29 cellular contexts compared by ENCODE assay signal in the genomic region with DNA sequence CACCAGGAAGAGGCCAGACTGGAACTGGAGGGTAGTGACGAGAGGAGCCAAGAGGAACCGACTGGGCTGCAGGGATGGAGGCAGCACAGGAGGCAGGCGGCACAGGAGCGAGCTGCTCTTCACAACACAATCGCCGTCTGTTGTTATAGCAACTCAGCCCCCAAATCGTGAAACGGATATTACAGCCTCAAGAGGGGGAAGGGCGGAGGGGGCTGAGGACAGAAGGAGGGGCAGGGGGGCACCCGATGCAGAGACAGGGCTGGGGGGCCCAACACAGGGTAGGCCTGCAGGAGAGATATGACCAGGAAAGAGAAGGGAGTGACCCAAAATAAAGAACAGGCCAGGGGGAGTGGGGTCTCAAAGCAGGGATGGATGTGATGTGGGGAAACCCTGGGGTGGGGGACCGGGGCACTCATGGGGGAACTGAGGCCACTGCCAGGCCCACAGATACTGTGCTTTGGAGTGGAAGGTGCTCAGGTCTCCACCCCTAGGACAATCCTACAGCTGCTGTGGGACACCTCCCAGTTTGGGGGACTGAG. TPM values are rescaled to one million over a fixed set of nuclear protein-coding genes. Genes with fewer than 3 reads are reported as not detected.
A peak's percentile ranks its signal among the peaks of the same experiment; 100 is the strongest.
DNase-seq lines count a peak whose midpoint lies in the region; ATAC-seq, FAIRE-seq and TF ChIP-seq lines count a peak whose summit lies in the region.
"Had no signal": no experiment of that assay in that cellular context is flagged by ENCODE, and none has a peak within 500 bp of the region (broad histone marks: within the 10 kb centered on the region; RNA-seq: fewer than 3 reads in every experiment).

No MANE protein-coding gene starts in this region.

- CTCF ChIA-PET in HepG2 (lab: Yijun Ruan, JAX; ENCODE audit: low intra/inter-chr PET ratio, low total read pairs), result no interaction called here

- H3K9me3 ChIP-seq in HepG2 (ENCODE audit: low read length), result no peaks in the 10 kb centered on the region
- H3K9me3 ChIP-seq in right lobe of liver, result no peaks in the 10 kb centered on the region
- H3K9me3 ChIP-seq in NT2/D1 (ENCODE audit: insufficient read depth, low read length), result no peaks in the 10 kb centered on the region
- H3K9me3 ChIP-seq: adrenal gland, breast epithelium, heart right ventricle, lower lobe of right lung, ovary, tibial nerve had no signal

- H3K36me3 Mint-ChIP-seq in type B pancreatic cell, result no peaks in the 10 kb centered on the region

- H4K20me1 ChIP-seq in HepG2 (ENCODE audit: insufficient read depth, low read length), result no peaks in the 10 kb centered on the region

- no peak overlapping the region for H2BK5ac ChIP-seq in mesendoderm (ENCODE audit: low read length)

- H3K4me1 ChIP-seq in HepG2 (ENCODE audit: insufficient read depth, low read length) (peaks cover 34% of the 10 kb centered on the region), right lobe of liver (peaks cover 0 to 41% (median 11%) of the 10 kb centered on the region in 4 donors), NT2/D1 (ENCODE audit: insufficient read depth, insufficient read length) (peaks cover 37% of the 10 kb centered on the region), mesendoderm (ENCODE audit: control insufficient read depth, low read depth, low read length) (peaks cover 4% of the 10 kb centered on the region)
- H3K4me1 ChIP-seq: breast epithelium had no signal

- no peak overlapping the region for H3K23ac ChIP-seq in mesendoderm (ENCODE audit: low read length)

- peak overlapping the region; percentile 75 for H4K5ac ChIP-seq in mesendoderm (ENCODE audit: low read length)

- no peak overlapping the region for H2AFZ ChIP-seq in HepG2 (ENCODE audit: low read length)

- intact Hi-C loops in HepG2 (cut with micrococcal nuclease; ENCODE audit: unreplicated experiment), result loop anchor here (1.0 kb wide), 1 partner anchor 37 kb away; no protein-coding TSS in a partner anchor
- intact Hi-C loops in right lobe of liver (cut with DNase I), result no loop called here

- peaks cover 18% of the 10 kb centered on the region for H3K4me1 Mint-ChIP-seq in type B pancreatic cell (ENCODE audit: unreplicated experiment)

- H3K27me3 ChIP-seq in HepG2 (ENCODE audit: control insufficient read depth in 1 of 2, insufficient read depth in 2 of 2, low read length in 2 of 2) (peaks cover 1 to 28% of the 10 kb centered on the region in 2 experiments), right lobe of liver (no peaks in the 10 kb centered on the region), NT2/D1 (ENCODE audit: insufficient read depth, insufficient read length) (peaks cover 23% of the 10 kb centered on the region), mesendoderm (ENCODE audit: insufficient read depth, low read length, poor library complexity) (peaks cover 6% of the 10 kb centered on the region)
- H3K27me3 ChIP-seq: adrenal gland, ovary had no signal

- WGBS in HepG2 (ENCODE audit: low lambda C conversion rate), result 4% methylated on average over 10 of the region's 11 CpGs
- WGBS in right lobe of liver (ENCODE audit: insufficient coverage, low coverage, low lambda C conversion rate, missing lambda C conversion rate), result 29% methylated on average over 9 of the region's 11 CpGs
- no CpG with 5 or more reads among the region's 11 CpGs for WGBS in mesendoderm (ENCODE audit: extremely low coverage, insufficient coverage, low lambda C conversion rate)

- H3K27ac Mint-ChIP-seq in type B pancreatic cell, result no peak overlapping the region
- H3K27ac Mint-ChIP-seq: activated CD4-positive, alpha-beta T cell treated with anti-CD3 and anti-CD28 coated beads, Interleukin-2, amount 10 ng/mL, durations not matched to agents 24 days and 14 days had no signal

- H3K9me3 Mint-ChIP-seq in type B pancreatic cell, result no peaks in the 10 kb centered on the region
- H3K9me3 Mint-ChIP-seq: activated CD4-positive, alpha-beta T cell treated with anti-CD3 and anti-CD28 coated beads, Interleukin-2, amount 10 ng/mL, durations not matched to agents 24 days and 14 days had no signal

- no peak overlapping the region for H4K8ac ChIP-seq in mesendoderm (ENCODE audit: low read depth, low read length)

- H2BK15ac ChIP-seq in mesendoderm (replicated peaks; ENCODE audit: low read depth), result no peak overlapping the region

- H3K4ac ChIP-seq in mesendoderm (ENCODE audit: low read depth, low read length), result no peak overlapping the region

- TF ChIP-seq RAD21 in HepG2 (CRISPR knock-in tag; IDR thresholded peaks at IDR 0.05), result no peak

- H3K4me2 ChIP-seq in HepG2 (ENCODE audit: low read depth, low read length) (peak overlapping the region; percentile 62), mesendoderm (ENCODE audit: low read length) (no peak overlapping the region)

- no peak overlapping the region for H2BK120ac ChIP-seq in mesendoderm (ENCODE audit: low read depth, low read length)

- in situ Hi-C loops in HepG2 (cut with HindIII; ENCODE audit: extremely low pct_ligation_motif_present, low pct_unique_long_range_greater_than_20kb), result no loop called here

- no peaks in the 10 kb centered on the region for H3K79me1 ChIP-seq in mesendoderm (ENCODE audit: low read length)

- H3K36me3 ChIP-seq in HepG2 (replicated peaks in 1 of 2; ENCODE audit: control insufficient read depth in 1 of 2, insufficient read depth in 2 of 2, low read length in 2 of 2) (no peaks in the 10 kb centered on the region), right lobe of liver (no peaks in the 10 kb centered on the region), NT2/D1 (ENCODE audit: insufficient read depth, insufficient read length, low read length) (no peaks in the 10 kb centered on the region), mesendoderm (ENCODE audit: control insufficient read depth, insufficient read depth, low read length) (no peaks in the 10 kb centered on the region)
- H3K36me3 ChIP-seq: adrenal gland, breast epithelium, ovary, tibial nerve had no signal

- H3K56ac ChIP-seq in mesendoderm (ENCODE audit: low read length), result peak overlapping the region; percentile 47

- no peak overlapping the region for H3K9ac ChIP-seq in HepG2 (ENCODE audit: insufficient read depth, low read depth, low read length)
- H3K9ac ChIP-seq in NT2/D1 (ENCODE audit: insufficient read length, low read depth), result peak overlapping the region; percentile 51
- H3K9ac ChIP-seq in mesendoderm (ENCODE audit: low read length), result no peak overlapping the region

- H3K4me3 Mint-ChIP-seq in type B pancreatic cell, result peak overlapping the region; percentile 43
- H3K4me3 Mint-ChIP-seq: activated CD4-positive, alpha-beta T cell treated with anti-CD3 and anti-CD28 coated beads, Interleukin-2, amount 10 ng/mL, durations not matched to agents 24 days and 14 days had no signal

- peak overlapping the region in 1 of 3 experiments; percentile 46; a peak in 1 of 6 replicates for H3K4me3 ChIP-seq in HepG2 (replicated peaks in 1 of 3; ENCODE audit: insufficient read depth in 1 of 3, low read depth in 2 of 3, low read length in 3 of 3)
- H3K4me3 ChIP-seq in right lobe of liver, result no peak overlapping the region
- no peak overlapping the region for H3K4me3 ChIP-seq in NT2/D1 (ENCODE audit: insufficient read length, low read depth)
- H3K4me3 ChIP-seq in mesendoderm (ENCODE audit: low read length), result no peak overlapping the region
- H3K4me3 ChIP-seq: adrenal gland, breast epithelium, heart right ventricle, lower lobe of right lung, ovary, tibial nerve had no signal

- TF ChIP-seq POLR2A in HepG2 (IDR thresholded peaks at IDR 0.05; ENCODE audit: insufficient read depth in 1 of 2, low read depth in 2 of 2, low read length in 2 of 2) (no peak), right lobe of liver (IDR thresholded peaks at IDR 0.05) (no peak)

- H3K79me2 ChIP-seq in HepG2 (ENCODE audit: insufficient read depth, low read length) (no peaks in the 10 kb centered on the region), mesendoderm (ENCODE audit: control insufficient read depth, insufficient read depth, low read length) (no peaks in the 10 kb centered on the region)

- POLR2A ChIA-PET in HepG2 (lab: Yijun Ruan, JAX), result no interaction called here

- no peak for TF ChIP-seq CTCF in HepG2 (CRISPR knock-in tag; IDR thresholded peaks at IDR 0.05)
- TF ChIP-seq CTCF in right lobe of liver (IDR thresholded peaks at IDR 0.05), result no peak
- TF ChIP-seq CTCF in type B pancreatic cell (conservative IDR thresholded peaks at IDR 0.05), result no peak

- no peak for DNase-seq in HepG2 (ENCODE audit: low spot score)
- no peak for DNase-seq in right lobe of liver
- DNase-seq in NT2/D1 (ENCODE audit: low read depth, low spot score), result no peak
- DNase-seq in mesendoderm, result peak; percentile 39
- DNase-seq in type B pancreatic cell (ENCODE audit: extremely low spot score, unreplicated experiment), result peak; percentile 65
- DNase-seq in iPS-NIHi7 (ENCODE audit: extremely low spot score), result no peak
- DNase-seq in A172 (ENCODE audit: low spot score), result no peak
- DNase-seq: activated CD4-positive, alpha-beta T cell treated with anti-CD3 and anti-CD28 coated beads, Interleukin-2, amount 10 ng/mL, durations not matched to agents 24 days and 14 days; activated CD8-positive, alpha-beta memory T cell treated with anti-CD3 and anti-CD28 coated beads, Interleukin-2, amount 50 U/mL, for 48 hours; cortex of kidney; DMS79 treated with DMSO at 0.1 percent for 48 hours; heart right ventricle; lower lobe of right lung; NCI-H1092; NCI-H2029; NCI-H510A treated with DMSO at 0.1 percent for 48 hours; stimulated activated CD4-positive, alpha-beta T cell treated with anti-CD3 and anti-CD28 coated beads, Interleukin-1b, Interleukin-23, amount 100 ng/mL, for 48 hours; stimulated activated naive CD4-positive, alpha-beta T cell had no signal

- BruUV-seq in HepG2 (replicated peaks; lab: Mats Ljungman, UMichigan), result no TSS peak

- TF ChIP-seq EP300 in HepG2 (IDR thresholded peaks at IDR 0.05; ENCODE audit: low read depth in 2 of 2, low read length in 2 of 2) (no peak), HepG2 (CRISPR knock-in tag; IDR thresholded peaks at IDR 0.05; ENCODE audit: borderline replicate concordance) (no peak)

- no peak overlapping the region for H2AK5ac ChIP-seq in mesendoderm (ENCODE audit: low read length)

- peaks cover 58% of the 10 kb centered on the region for H3K27me3 Mint-ChIP-seq in type B pancreatic cell

- no peak for FAIRE-seq in HepG2 (lab: Jason Lieb, UNC)
- FAIRE-seq: endothelial cell of umbilical vein, TTC549 had no signal

- ATAC-seq in HepG2 (peak; percentile 13), right lobe of liver (no peak), HG03571 (IDR thresholded peaks at IDR 0.05; ENCODE audit: unreplicated experiment) (no peak)
- ATAC-seq: HCT116, heart right ventricle, lower lobe of right lung had no signal

- no peak overlapping the region for H3K18ac ChIP-seq in mesendoderm (ENCODE audit: low read length)

- H3K27ac ChIP-seq in HepG2 (ENCODE audit: extremely low read length, insufficient read depth, low read length), result no peak overlapping the region
- H3K27ac ChIP-seq in right lobe of liver, result no peak overlapping the region
- H3K27ac ChIP-seq in mesendoderm (ENCODE audit: low read depth, low read length), result no peak overlapping the region
- H3K27ac ChIP-seq: adrenal gland, breast epithelium, heart right ventricle, lower lobe of right lung, ovary, RWPE1, tibial nerve had no signal

RNA-seq across cellular contexts. Expression of a gene that starts 2.7 kb away (rescaled TPM):
- total RNA-seq in HepG2 (2016; rRNA removed; fragmentation: Illumina TruSeq; extraction: Trizol) (not detected in 2 replicates), right lobe of liver (1 to 10 TPM; 1.6 to 7.7 (median 2.3) TPM), type B pancreatic cell (ENCODE audit: low replicate concordance) (12.7 and 22.1 TPM in 2 replicates)
- not detected in 2 replicates for total RNA-seq in HepG2 (2016; cell fraction: cytosol; rRNA removed; fragmentation: Illumina TruSeq; extraction: Trizol; ENCODE audit: low read depth)
- total RNA-seq in HepG2 (2016; cell fraction: insoluble cytoplasmic fraction; rRNA removed; fragmentation: Illumina TruSeq; extraction: Trizol), result not detected in 2 replicates
- not detected in 2 replicates for total RNA-seq in HepG2 (2016; cell fraction: membrane; rRNA removed; fragmentation: Illumina TruSeq; extraction: Trizol)
- total RNA-seq in HepG2 (2016; cell fraction: nucleus; rRNA removed; fragmentation: Illumina TruSeq; extraction: Trizol), result not detected in 2 replicates
- 0.03 TPM in 1 of 2 replicates, not detected in the other for polyA plus RNA-seq in HepG2 (2011; rRNA removed)
- 0.08 and 0.14 TPM in 2 replicates for polyA plus RNA-seq in HepG2 (2011; cell fraction: cytosol; rRNA removed)
- 0.13 TPM in 1 of 2 replicates, not detected in the other for polyA plus RNA-seq in HepG2 (2011; cell fraction: nucleus; rRNA removed)
- polyA plus RNA-seq in HepG2 (2012), result 0.32 and 0.42 TPM in 2 replicates
- polyA plus RNA-seq in HepG2 (2016; cell fraction: cytosol; fragmentation: Illumina TruSeq; extraction: Trizol; ENCODE audit: low read depth), result not detected in 2 replicates
- 0.07 TPM in 1 of 2 replicates, not detected in the other for polyA plus RNA-seq in HepG2 (2016; cell fraction: insoluble cytoplasmic fraction; fragmentation: Illumina TruSeq; extraction: Trizol; ENCODE audit: low read depth)
- polyA plus RNA-seq in HepG2 (2016; cell fraction: membrane; fragmentation: Illumina TruSeq; extraction: Trizol; ENCODE audit: low read depth), result not detected in 2 replicates
- polyA plus RNA-seq in HepG2 (2016; cell fraction: nucleus; fragmentation: Illumina TruSeq; extraction: Trizol; ENCODE audit: insufficient read depth, low read depth), result not detected in 2 replicates
- polyA minus RNA-seq in HepG2 (2011; rRNA and poly(A)+ RNA removed; ENCODE audit: low replicate concordance), result 1.9 TPM in 1 of 2 replicates, not detected in the other
- not detected in 2 replicates for polyA minus RNA-seq in HepG2 (2011; cell fraction: cytosol; rRNA and poly(A)+ RNA removed)
- not detected in 2 replicates for polyA minus RNA-seq in HepG2 (2011; cell fraction: nucleus; rRNA and poly(A)+ RNA removed)
- 0.39 TPM for polyA plus RNA-seq in mesendoderm (2013, experiment 1 of 2)
- 0.74 TPM for polyA plus RNA-seq in mesendoderm (2013, experiment 2 of 2)
- total RNA-seq in A172 (2014; rRNA removed; shearing (Covaris generic)), result 0.05 and 0.14 TPM in 2 replicates
- total RNA-seq: endothelial cell of umbilical vein had no signal
- polyA plus RNA-seq: endothelial cell of umbilical vein had no signal

RNA-seq across cellular contexts. Expression of a gene that starts 18.3 kb away (rescaled TPM):
- total RNA-seq in HepG2 (2016; rRNA removed; fragmentation: Illumina TruSeq; extraction: Trizol) (not detected in 2 replicates), right lobe of liver (1 to 10 TPM; 1.6 to 8.1 (median 3.2) TPM), type B pancreatic cell (ENCODE audit: low replicate concordance) (3.0 and 11.7 TPM in 2 replicates)
- not detected in 2 replicates for total RNA-seq in HepG2 (2016; cell fraction: cytosol; rRNA removed; fragmentation: Illumina TruSeq; extraction: Trizol; ENCODE audit: low read depth)
- not detected in 2 replicates for total RNA-seq in HepG2 (2016; cell fraction: insoluble cytoplasmic fraction; rRNA removed; fragmentation: Illumina TruSeq; extraction: Trizol)
- total RNA-seq in HepG2 (2016; cell fraction: membrane; rRNA removed; fragmentation: Illumina TruSeq; extraction: Trizol), result not detected in 2 replicates
- not detected in 2 replicates for total RNA-seq in HepG2 (2016; cell fraction: nucleus; rRNA removed; fragmentation: Illumina TruSeq; extraction: Trizol)
- 0.18 and 0.61 TPM in 2 replicates for polyA plus RNA-seq in HepG2 (2011; rRNA removed)
- 0.23 TPM in 2 replicates for polyA plus RNA-seq in HepG2 (2011; cell fraction: cytosol; rRNA removed)
- 0.54 and 1.5 TPM in 2 replicates for polyA plus RNA-seq in HepG2 (2011; cell fraction: nucleus; rRNA removed)
- polyA plus RNA-seq in HepG2 (2012), result 0.38 TPM in 1 of 2 replicates, not detected in the other
- polyA plus RNA-seq in HepG2 (2016; cell fraction: cytosol; fragmentation: Illumina TruSeq; extraction: Trizol; ENCODE audit: low read depth), result 0.26 and 0.27 TPM in 2 replicates
- polyA plus RNA-seq in HepG2 (2016; cell fraction: insoluble cytoplasmic fraction; fragmentation: Illumina TruSeq; extraction: Trizol; ENCODE audit: low read depth), result not detected in 2 replicates
- 0.30 TPM in 1 of 2 replicates, not detected in the other for polyA plus RNA-seq in HepG2 (2016; cell fraction: membrane; fragmentation: Illumina TruSeq; extraction: Trizol; ENCODE audit: low read depth)
- polyA plus RNA-seq in HepG2 (2016; cell fraction: nucleus; fragmentation: Illumina TruSeq; extraction: Trizol; ENCODE audit: insufficient read depth, low read depth), result not detected in 2 replicates
- 0.28 TPM in 1 of 2 replicates, not detected in the other for polyA minus RNA-seq in HepG2 (2011; rRNA and poly(A)+ RNA removed; ENCODE audit: low replicate concordance)
- polyA minus RNA-seq in HepG2 (2011; cell fraction: cytosol; rRNA and poly(A)+ RNA removed), result not detected in 2 replicates
- not detected in 2 replicates for polyA minus RNA-seq in HepG2 (2011; cell fraction: nucleus; rRNA and poly(A)+ RNA removed)
- 1.0 TPM for polyA plus RNA-seq in mesendoderm (2013, experiment 1 of 2)
- 1.3 TPM for polyA plus RNA-seq in mesendoderm (2013, experiment 2 of 2)
- total RNA-seq in A172 (2014; rRNA removed; shearing (Covaris generic)), result 0.07 and 2.1 TPM in 2 replicates
- total RNA-seq: HT1080 had no signal

RNA-seq across cellular contexts. Expression of a gene that starts 34.1 kb away (rescaled TPM):
- total RNA-seq in HepG2 (2016; rRNA removed; fragmentation: Illumina TruSeq; extraction: Trizol), result 0.11 TPM in 1 of 2 replicates, not detected in the other
- not detected in 2 replicates for total RNA-seq in HepG2 (2016; cell fraction: cytosol; rRNA removed; fragmentation: Illumina TruSeq; extraction: Trizol; ENCODE audit: low read depth)
- total RNA-seq in HepG2 (2016; cell fraction: insoluble cytoplasmic fraction; rRNA removed; fragmentation: Illumina TruSeq; extraction: Trizol), result 0.06 TPM in 1 of 2 replicates, not detected in the other
- total RNA-seq in HepG2 (2016; cell fraction: membrane; rRNA removed; fragmentation: Illumina TruSeq; extraction: Trizol), result not detected in 2 replicates
- total RNA-seq in HepG2 (2016; cell fraction: nucleus; rRNA removed; fragmentation: Illumina TruSeq; extraction: Trizol), result 0.13 and 0.16 TPM in 2 replicates
- polyA plus RNA-seq in HepG2 (2011; rRNA removed), result 0.12 and 0.13 TPM in 2 replicates
- polyA plus RNA-seq in HepG2 (2011; cell fraction: cytosol; rRNA removed), result 0.08 and 0.09 TPM in 2 replicates
- 0.31 and 0.51 TPM in 2 replicates for polyA plus RNA-seq in HepG2 (2011; cell fraction: nucleus; rRNA removed)
- 0.19 and 0.24 TPM in 2 replicates for polyA plus RNA-seq in HepG2 (2012)
- not detected in 2 replicates for polyA plus RNA-seq in HepG2 (2016; cell fraction: cytosol; fragmentation: Illumina TruSeq; extraction: Trizol; ENCODE audit: low read depth)
- polyA plus RNA-seq in HepG2 (2016; cell fraction: insoluble cytoplasmic fraction; fragmentation: Illumina TruSeq; extraction: Trizol; ENCODE audit: low read depth), result not detected in 2 replicates
- not detected in 2 replicates for polyA plus RNA-seq in HepG2 (2016; cell fraction: membrane; fragmentation: Illumina TruSeq; extraction: Trizol; ENCODE audit: low read depth)
- polyA plus RNA-seq in HepG2 (2016; cell fraction: nucleus; fragmentation: Illumina TruSeq; extraction: Trizol; ENCODE audit: insufficient read depth, low read depth), result not detected in 2 replicates
- polyA minus RNA-seq in HepG2 (2011; rRNA and poly(A)+ RNA removed; ENCODE audit: low replicate concordance), result 0.68 and 0.84 TPM in 2 replicates
- 0.26 TPM in 1 of 2 replicates, not detected in the other for polyA minus RNA-seq in HepG2 (2011; cell fraction: cytosol; rRNA and poly(A)+ RNA removed)
- 0.62 and 0.77 TPM in 2 replicates for polyA minus RNA-seq in HepG2 (2011; cell fraction: nucleus; rRNA and poly(A)+ RNA removed)
- 1 to 10 TPM in 1 of 6 experiments, under 1 TPM in 5; 0.24 to 1.4 (median 0.47) TPM for total RNA-seq in right lobe of liver
- 0.62 TPM for polyA plus RNA-seq in mesendoderm (2013, experiment 1 of 2)
- 0.69 TPM for polyA plus RNA-seq in mesendoderm (2013, experiment 2 of 2)
- 2.0 and 239 TPM in 2 replicates for total RNA-seq in type B pancreatic cell (ENCODE audit: low replicate concordance)
- 0.12 TPM in 1 of 2 replicates, not detected in the other for total RNA-seq in A172 (2014; rRNA removed; shearing (Covaris generic))
- total RNA-seq: LHCN-M2 had no signal

RNA-seq across cellular contexts. Expression of a gene that starts 52.7 kb away (rescaled TPM):
- total RNA-seq in HepG2 (2016; rRNA removed; fragmentation: Illumina TruSeq; extraction: Trizol), result 42.5 and 70.4 TPM in 2 replicates
- total RNA-seq in HepG2 (2016; cell fraction: cytosol; rRNA removed; fragmentation: Illumina TruSeq; extraction: Trizol; ENCODE audit: low read depth), result 16.0 and 19.1 TPM in 2 replicates
- 36.1 and 70.7 TPM in 2 replicates for total RNA-seq in HepG2 (2016; cell fraction: insoluble cytoplasmic fraction; rRNA removed; fragmentation: Illumina TruSeq; extraction: Trizol)
- 45.9 and 46.6 TPM in 2 replicates for total RNA-seq in HepG2 (2016; cell fraction: membrane; rRNA removed; fragmentation: Illumina TruSeq; extraction: Trizol)
- total RNA-seq in HepG2 (2016; cell fraction: nucleus; rRNA removed; fragmentation: Illumina TruSeq; extraction: Trizol), result 163 and 180 TPM in 2 replicates
- polyA plus RNA-seq in HepG2 (2011; rRNA removed), result 51.9 and 55.5 TPM in 2 replicates
- 14.3 and 16.0 TPM in 2 replicates for polyA plus RNA-seq in HepG2 (2011; cell fraction: cytosol; rRNA removed)
- polyA plus RNA-seq in HepG2 (2011; cell fraction: nucleus; rRNA removed), result 223 and 237 TPM in 2 replicates
- 130 and 151 TPM in 2 replicates for polyA plus RNA-seq in HepG2 (2012)
- polyA plus RNA-seq in HepG2 (2016; cell fraction: cytosol; fragmentation: Illumina TruSeq; extraction: Trizol; ENCODE audit: low read depth), result 30.5 and 31.3 TPM in 2 replicates
- polyA plus RNA-seq in HepG2 (2016; cell fraction: insoluble cytoplasmic fraction; fragmentation: Illumina TruSeq; extraction: Trizol; ENCODE audit: low read depth), result 93.3 and 132 TPM in 2 replicates
- polyA plus RNA-seq in HepG2 (2016; cell fraction: membrane; fragmentation: Illumina TruSeq; extraction: Trizol; ENCODE audit: low read depth), result 63.8 and 66.4 TPM in 2 replicates
- polyA plus RNA-seq in HepG2 (2016; cell fraction: nucleus; fragmentation: Illumina TruSeq; extraction: Trizol; ENCODE audit: insufficient read depth, low read depth), result 426 and 461 TPM in 2 replicates
- polyA minus RNA-seq in HepG2 (2011; rRNA and poly(A)+ RNA removed; ENCODE audit: low replicate concordance), result 77.9 and 101 TPM in 2 replicates
- 31.1 and 32.0 TPM in 2 replicates for polyA minus RNA-seq in HepG2 (2011; cell fraction: cytosol; rRNA and poly(A)+ RNA removed)
- polyA minus RNA-seq in HepG2 (2011; cell fraction: nucleus; rRNA and poly(A)+ RNA removed), result 297 and 338 TPM in 2 replicates
- 100 to 1,000 TPM in 5 of 6 experiments, 10 to 100 TPM in 1; 92.7 to 164 (median 141) TPM for total RNA-seq in right lobe of liver
- polyA plus RNA-seq in mesendoderm (2013, experiment 1 of 2), result 268 TPM
- 265 TPM for polyA plus RNA-seq in mesendoderm (2013, experiment 2 of 2)
- total RNA-seq in type B pancreatic cell (ENCODE audit: low replicate concordance), result 315 and 450 TPM in 2 replicates
- 61.8 and 149 TPM in 2 replicates for total RNA-seq in A172 (2014; rRNA removed; shearing (Covaris generic))

Comparison
In these comparisons a context has a peak if more than half of its experiments do, and no peak if none do; other contexts are left out.
1. DNase-seq: peak in mesendoderm (single experiment) and type B pancreatic cell (single experiment); none in HepG2 (single experiment), right lobe of liver (0 of 3), NT2/D1 (single experiment), iPS-NIHi7 (single experiment) and A172 (single experiment).